27 cellular contexts compared by ENCODE assay signal in the genomic region with DNA sequence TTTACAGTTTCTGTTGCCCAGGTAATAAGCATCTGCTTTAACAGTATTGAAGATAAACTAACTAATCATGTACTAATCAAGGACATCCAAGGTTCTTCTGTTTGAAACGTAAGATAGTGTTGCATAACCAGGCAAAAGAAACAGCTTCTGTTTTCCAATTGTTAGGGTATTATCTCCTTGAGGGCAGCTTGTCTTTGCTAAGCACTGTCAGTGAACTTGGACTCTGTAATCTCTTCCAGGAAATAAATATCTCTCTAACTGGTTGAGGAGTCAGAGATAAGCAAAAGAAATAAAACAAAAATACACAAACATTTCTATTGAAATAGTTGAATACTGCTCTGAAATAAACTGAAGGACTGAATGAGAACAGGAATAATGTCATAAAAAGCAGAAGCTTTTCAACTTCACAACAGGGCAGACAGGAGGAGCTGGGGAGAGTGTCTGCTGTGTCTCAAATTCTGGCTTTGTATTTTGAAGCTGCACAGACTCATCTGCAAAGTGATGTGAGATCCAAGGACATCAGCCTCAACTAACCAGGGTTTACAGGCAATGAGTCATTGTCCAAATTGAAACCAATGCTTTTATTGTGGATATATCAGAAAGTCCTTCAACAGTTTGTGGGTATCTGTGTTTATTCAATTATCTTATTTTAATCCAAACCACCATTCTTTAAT.
A peak's percentile ranks its signal among the peaks of the same experiment; 100 is the strongest.
DNase-seq lines count a peak whose midpoint lies in the region; ATAC-seq and TF ChIP-seq lines count a peak whose summit lies in the region.
"Had no signal": no experiment of that assay in that cellular context is flagged by ENCODE, and none has a peak within 500 bp of the region (broad histone marks: within the 10 kb centered on the region; RNA-seq: fewer than 3 reads in every experiment).

No MANE protein-coding gene starts in this region.

- no peak overlapping the region for H3K9ac ChIP-seq in IMR-90 (ENCODE audit: low read depth, low read length)
- no peak overlapping the region for H3K9ac ChIP-seq in PC-3 (ENCODE audit: low read length)
- no peak overlapping the region for H3K9ac ChIP-seq in rectal smooth muscle tissue (ENCODE audit: low read length)
- H3K9ac ChIP-seq: KMS-11 had no signal

- no peak overlapping the region for H4K5ac ChIP-seq in IMR-90 (ENCODE audit: low read depth, low read length)

- POLR2A ChIA-PET in IMR-90 (lab: Charles Lee; ENCODE audit: unreplicated experiment) (no interaction called here), PC-3 (lab: Charles Lee; ENCODE audit: unreplicated experiment) (no interaction called here)

- intact Hi-C loops in IMR-90 (cut with micrococcal nuclease): no loop called here
- intact Hi-C loops in PC-3 (cut with micrococcal nuclease): no loop called here
- intact Hi-C loops in posterior cingulate gyrus (cut with DNase I): no loop called here

- dilution Hi-C loops in IMR-90 (cut with HindIII; ENCODE audit: low sequenced_read_pairs, unreplicated experiment): no loop called here

- no peak overlapping the region for H2BK5ac ChIP-seq in IMR-90 (ENCODE audit: low read depth, low read length, poor library complexity, severe bottlenecking)

- no peak overlapping the region for H3K27ac ChIP-seq in IMR-90 (ENCODE audit: insufficient read depth, low read length)
- H3K27ac ChIP-seq in PC-3 (ENCODE audit: low read length): no peak overlapping the region
- peak overlapping the region; percentile 32 for H3K27ac ChIP-seq in rectal smooth muscle tissue (ENCODE audit: low read depth, low read length)
- H3K27ac ChIP-seq: KMS-11, lower lobe of right lung, PC-9, right lobe of liver, tibial artery had no signal

- TF ChIP-seq POLR2A in IMR-90 (IDR thresholded peaks at IDR 0.05; ENCODE audit: low read depth, low read length): no peak

- H3K4ac ChIP-seq in IMR-90 (ENCODE audit: low read depth, low read length): no peak overlapping the region

- H3K79me2 ChIP-seq in PC-3 (ENCODE audit: low read length): no peaks in the 10 kb centered on the region

- peaks cover 29% of the 10 kb centered on the region for H3K9me3 Mint-ChIP-seq in stimulated activated effector memory CD8-positive, alpha-beta T cell treated with anti-CD3 and anti-CD28 coated beads, Interleukin-12 subunit alpha, Interleukin-12 subunit beta, amount 100 ng/mL, for 72 hours

- DNase-seq in IMR-90 (peak; percentile 12), PC-3 (peak; percentile 34), amniotic epithelial cell (ENCODE audit: low read depth) (peak; percentile 78), posterior cingulate gyrus (no peak)
- no peak for DNase-seq in stimulated activated effector memory CD8-positive, alpha-beta T cell treated with anti-CD3 and anti-CD28 coated beads, Interleukin-12 subunit alpha, Interleukin-12 subunit beta, amount 100 ng/mL, for 72 hours (ENCODE audit: low spot score in 2 of 2)
- DNase-seq in activated CD4-positive, CD25-positive, alpha-beta regulatory T cell (lab: John Stamatoyannopoulos, UW): no peak
- DNase-seq: activated CD8-positive, alpha-beta memory T cell treated with anti-CD3 and anti-CD28 coated beads, Interleukin-2, amount 50 U/mL, for 4 hours; aorta; caudate nucleus; CD4-positive, alpha-beta T cell; DMS 273 treated with DMSO at 0.1 percent for 48 hours; GDM1; H7; lower lobe of right lung; NCI-H1048; NCI-H187 treated with DMSO at 0.1 percent for 48 hours; NCI-H69; PC-9; right lobe of liver; SHP77; tibial artery had no signal

- no TSS peak for BruUV-seq in IMR-90 (replicated peaks; lab: Mats Ljungman, UMichigan)
- BruUV-seq in PC-3 (replicated peaks; lab: Mats Ljungman, UMichigan): no TSS peak

- no peak overlapping the region for H2BK15ac ChIP-seq in IMR-90 (ENCODE audit: low read depth, low read length)

- no peak overlapping the region for H3K18ac ChIP-seq in IMR-90 (ENCODE audit: low read depth, low read length)

- H4K91ac ChIP-seq in IMR-90 (ENCODE audit: insufficient read depth, low read depth, low read length): no peak overlapping the region

- TF ChIP-seq CTCF in IMR-90 (conservative IDR thresholded peaks at IDR 0.05; ENCODE audit: low read depth, low read length): no peak
- no peak for TF ChIP-seq CTCF in PC-3 (conservative IDR thresholded peaks at IDR 0.05; ENCODE audit: low read depth, low read length)

- no peak overlapping the region for H4K8ac ChIP-seq in IMR-90 (ENCODE audit: low read depth in 2 of 2, low read length in 2 of 2)

- in situ Hi-C loops in IMR-90 (cut with MboI; ENCODE audit: low sequenced_read_pairs): no loop called here

- H3K4me3 Mint-ChIP-seq in stimulated activated effector memory CD8-positive, alpha-beta T cell treated with anti-CD3 and anti-CD28 coated beads, Interleukin-12 subunit alpha, Interleukin-12 subunit beta, amount 100 ng/mL, for 72 hours: no peak overlapping the region
- H3K4me3 Mint-ChIP-seq: activated naive CD4-positive, alpha-beta T cell treated with anti-CD3 and anti-CD28 coated beads, Interleukin-2, amount 50 U/mL, for 24 hours; CD4-positive, alpha-beta T cell; dendritic cell treated with granulocyte-macrophage colony-stimulating factor and Interleukin-4, amounts not matched to agents 40 ng/mL and 50 ng/mL, for 4 days; stimulated activated naive CD8-positive, alpha-beta T cell treated with anti-CD3 and anti-CD28 coated beads, Interleukin-15, Interleukin-2, amounts not matched to agents 100 ng/mL and 50 ng/mL, for 24 hours; T-helper 1 cell treated with Interleukin-12 subunit alpha and Interleukin-12 subunit beta and Interleukin-4 antibody, amounts not matched to agents 30 μg/mL and 1 μg/mL, for 36 hours had no signal

- no peaks in the 10 kb centered on the region for H3K4me1 Mint-ChIP-seq in stimulated activated effector memory CD8-positive, alpha-beta T cell treated with anti-CD3 and anti-CD28 coated beads, Interleukin-12 subunit alpha, Interleukin-12 subunit beta, amount 100 ng/mL, for 72 hours
- H3K4me1 Mint-ChIP-seq: activated naive CD4-positive, alpha-beta T cell treated with anti-CD3 and anti-CD28 coated beads, Interleukin-2, amount 50 U/mL, for 24 hours had no signal

- peak; percentile 44 for ATAC-seq in IMR-90 (ENCODE audit: low read depth)
- ATAC-seq in PC-3: peak; percentile 79
- ATAC-seq in stimulated activated effector memory CD8-positive, alpha-beta T cell treated with anti-CD3 and anti-CD28 coated beads, Interleukin-12 subunit alpha, Interleukin-12 subunit beta, amount 100 ng/mL, for 72 hours: no peak
- ATAC-seq: lower lobe of right lung, right lobe of liver had no signal

- H3K23ac ChIP-seq in IMR-90 (ENCODE audit: low read depth, low read length): no peak overlapping the region

- no peak overlapping the region for H2BK20ac ChIP-seq in IMR-90 (ENCODE audit: low read depth, low read length)

- H2AFZ ChIP-seq in IMR-90 (replicated peaks; ENCODE audit: low read length, poor library complexity) (no peak overlapping the region), PC-3 (ENCODE audit: low read length) (no peak overlapping the region)
- H2AFZ ChIP-seq: PC-9 had no signal

- H3K36me3 Mint-ChIP-seq in stimulated activated effector memory CD8-positive, alpha-beta T cell treated with anti-CD3 and anti-CD28 coated beads, Interleukin-12 subunit alpha, Interleukin-12 subunit beta, amount 100 ng/mL, for 72 hours: no peaks in the 10 kb centered on the region
- H3K36me3 Mint-ChIP-seq: activated naive CD4-positive, alpha-beta T cell treated with anti-CD3 and anti-CD28 coated beads, Interleukin-2, amount 50 U/mL, for 24 hours had no signal

- H2AK5ac ChIP-seq in IMR-90 (ENCODE audit: low read depth, low read length): no peak overlapping the region

- CTCF ChIA-PET in IMR-90 (lab: Yijun Ruan, JAX): no interaction called here
- CTCF ChIA-PET in PC-3 (lab: Charles Lee): no interaction called here

- H3F3A ChIP-seq in PC-3 (ENCODE audit: low read length, unreplicated experiment): no peaks in the 10 kb centered on the region

- WGBS in IMR-90 (ENCODE audit: extremely low coverage in 2 of 2, insufficient read length in 1 of 2), 2 experiments: no CpG with 5 or more reads among the region's 1 CpG

- no peak overlapping the region for H2AK9ac ChIP-seq in IMR-90 (replicated peaks; ENCODE audit: low read depth, low read length, poor library complexity)

- no peak overlapping the region for H3K14ac ChIP-seq in IMR-90 (replicated peaks; ENCODE audit: low read depth, low read length)

- H3K9me3 ChIP-seq in IMR-90 (ENCODE audit: control insufficient read depth, insufficient read depth, low read length) (no peaks in the 10 kb centered on the region), PC-3 (ENCODE audit: low read length) (no peaks in the 10 kb centered on the region)
- H3K9me3 ChIP-seq: lower lobe of right lung, right lobe of liver, tibial artery had no signal

- H3K4me2 ChIP-seq in IMR-90 (ENCODE audit: low read depth, low read length): no peak overlapping the region
- H3K4me2 ChIP-seq in PC-3 (ENCODE audit: low read length): no peak overlapping the region
- H3K4me2 ChIP-seq: KMS-11, PC-9 had no signal

- H3K4me1 ChIP-seq in IMR-90 (ENCODE audit: control insufficient read depth, insufficient read depth, low read length): no peaks in the 10 kb centered on the region
- no peaks in the 10 kb centered on the region for H3K4me1 ChIP-seq in PC-3 (ENCODE audit: insufficient read depth, low read length)
- H3K4me1 ChIP-seq in rectal smooth muscle tissue (ENCODE audit: control insufficient read depth, insufficient read depth, low read length): peaks cover 2% of the 10 kb centered on the region
- H3K4me1 ChIP-seq: lower lobe of right lung, right lobe of liver, tibial artery had no signal

- no peaks in the 10 kb centered on the region for H3K27me3 ChIP-seq in IMR-90 (ENCODE audit: control insufficient read depth, insufficient read depth, low read length)
- H3K27me3 ChIP-seq in PC-3 (ENCODE audit: low read length): no peaks in the 10 kb centered on the region
- H3K27me3 ChIP-seq in rectal smooth muscle tissue (ENCODE audit: control insufficient read depth, insufficient read depth, low read length): no peaks in the 10 kb centered on the region
- H3K27me3 ChIP-seq: right lobe of liver, tibial artery had no signal

- no peaks in the 10 kb centered on the region for H3K79me1 ChIP-seq in IMR-90 (ENCODE audit: low read depth in 1 of 2, low read length in 2 of 2)

- H3K56ac ChIP-seq in IMR-90 (ENCODE audit: extremely low read depth, insufficient read depth, low read length): no peak overlapping the region

- no peak overlapping the region for H3K27ac Mint-ChIP-seq in stimulated activated effector memory CD8-positive, alpha-beta T cell treated with anti-CD3 and anti-CD28 coated beads, Interleukin-12 subunit alpha, Interleukin-12 subunit beta, amount 100 ng/mL, for 72 hours
- H3K27ac Mint-ChIP-seq: activated naive CD4-positive, alpha-beta T cell treated with anti-CD3 and anti-CD28 coated beads, Interleukin-2, amount 50 U/mL, for 24 hours; CD4-positive, alpha-beta T cell; dendritic cell treated with granulocyte-macrophage colony-stimulating factor and Interleukin-4, amounts not matched to agents 40 ng/mL and 50 ng/mL, for 4 days; stimulated activated naive CD8-positive, alpha-beta T cell treated with anti-CD3 and anti-CD28 coated beads, Interleukin-15, Interleukin-2, amounts not matched to agents 100 ng/mL and 50 ng/mL, for 24 hours; T-helper 1 cell treated with Interleukin-12 subunit alpha and Interleukin-12 subunit beta and Interleukin-4 antibody, amounts not matched to agents 30 μg/mL and 1 μg/mL, for 36 hours had no signal

- TF ChIP-seq RAD21 in IMR-90 (IDR thresholded peaks at IDR 0.05; ENCODE audit: low read length): no peak

- no peak overlapping the region for H2BK120ac ChIP-seq in IMR-90 (ENCODE audit: low read depth, low read length)

- H3K9me1 ChIP-seq in IMR-90 (ENCODE audit: insufficient read depth, low read length): no peaks in the 10 kb centered on the region

- no peaks in the 10 kb centered on the region for H3K9me2 ChIP-seq in PC-3 (replicated peaks; ENCODE audit: low read length)

- no peaks in the 10 kb centered on the region for H4K20me1 ChIP-seq in IMR-90 (ENCODE audit: insufficient read depth, low read length)
- H4K20me1 ChIP-seq in PC-3 (ENCODE audit: low read length): no peaks in the 10 kb centered on the region

- H3K36me3 ChIP-seq in IMR-90 (ENCODE audit: control insufficient read depth, insufficient read depth, low read length): no peaks in the 10 kb centered on the region
- no peaks in the 10 kb centered on the region for H3K36me3 ChIP-seq in PC-3 (ENCODE audit: low read depth, low read length)
- no peaks in the 10 kb centered on the region for H3K36me3 ChIP-seq in rectal smooth muscle tissue (ENCODE audit: control insufficient read depth, insufficient read depth, low read length)
- H3K36me3 ChIP-seq: lower lobe of right lung, right lobe of liver, tibial artery had no signal

- H3K4me3 ChIP-seq in IMR-90 (ENCODE audit: insufficient read depth, low read depth, low read length) (no peak overlapping the region), PC-3 (ENCODE audit: low read length) (no peak overlapping the region), rectal smooth muscle tissue (ENCODE audit: low read length) (no peak overlapping the region)
- H3K4me3 ChIP-seq: lower lobe of right lung, PC-9, right lobe of liver, tibial artery had no signal

Comparison
In these comparisons a context has a peak if more than half of its experiments do, and no peak if none do; other contexts are left out.
1. DNase-seq: peak in IMR-90 (single experiment), PC-3 (single experiment) and amniotic epithelial cell (single experiment); none in posterior cingulate gyrus (0 of 10), stimulated activated effector memory CD8-positive, alpha-beta T cell treated with anti-CD3 and anti-CD28 coated beads, Interleukin-12 subunit alpha, Interleukin-12 subunit beta, amount 100 ng/mL, for 72 hours (0 of 2) and activated CD4-positive, CD25-positive, alpha-beta regulatory T cell (0 of 4).